32 cellular contexts compared by ENCODE assay signal in genomic region chr7:94130716-94131115, GRCh38.
"Had no signal": no experiment of that assay in that cellular context is flagged by ENCODE, and none has a peak within 500 bp of the region (broad histone marks: within the 10 kb centered on the region; RNA-seq: fewer than 3 reads in every experiment).

No MANE protein-coding gene starts in this region.

- H3K36me3 Mint-ChIP-seq: activated naive CD4-positive, alpha-beta T cell treated with anti-CD3 and anti-CD28 coated beads, Interleukin-2, amount 50 U/mL, for 72 hours; stimulated activated memory B cell treated with anti-CD40 and anti-IgM and Interleukin-4, amounts not matched to agents 10 μg/mL and 1 μg/mL and 100 μg/mL, for 72 hours; WTC11 had no signal

- H3K27me3 ChIP-seq: body of pancreas, cardiac muscle cell, neutrophil, ovary, upper lobe of right lung had no signal

- H3K27ac ChIP-seq: body of pancreas, left ventricle myocardium inferior, neutrophil, prostate gland, upper lobe of right lung had no signal

- H3K4me3 Mint-ChIP-seq: activated CD4-positive, alpha-beta memory T cell treated with anti-CD3 and anti-CD28 coated beads, Interleukin-2, amount 10 ng/mL, durations not matched to agents 7 days and 5 days; activated CD4-positive, alpha-beta T cell treated with anti-CD3 and anti-CD28 coated beads, Interleukin-2, amount 10 ng/mL, durations not matched to agents 7 days and 5 days; activated T-cell treated with anti-CD3 and anti-CD28 coated beads, Interleukin-2, amount 50 U/mL, for 24 hours; activated T-helper 17 cell treated with anti-CD3 and anti-CD28 coated beads, Interleukin-2, amount 50 U/mL, for 72 hours; nephron progenitor cell; stimulated activated memory B cell treated with anti-CD40 and anti-IgM and Interleukin-4, amounts not matched to agents 10 μg/mL and 1 μg/mL and 100 μg/mL, for 72 hours; stimulated activated naive CD8-positive, alpha-beta T cell treated with anti-CD3 and anti-CD28 coated beads, Interleukin-15, amount 100 ng/mL, for 72 hours; WTC11 had no signal

- DNase-seq: activated CD4-positive, alpha-beta memory T cell treated with anti-CD3 and anti-CD28 coated beads, Interleukin-2, amount 10 ng/mL, durations not matched to agents 7 days and 5 days; activated CD4-positive, alpha-beta T cell treated with anti-CD3 and anti-CD28 coated beads for 1 hour; activated CD4-positive, alpha-beta T cell treated with anti-CD3 and anti-CD28 coated beads, Interleukin-2, amount 10 ng/mL, durations not matched to agents 7 days and 5 days; activated CD8-positive, alpha-beta memory T cell treated with anti-CD3 and anti-CD28 coated beads, Interleukin-2, amount 50 U/mL, for 48 hours; activated gamma-delta T cell treated with Interleukin-2 at 50 U/mL for 16 hours; activated T-cell treated with anti-CD3 and anti-CD28 coated beads, Interleukin-2, amount 50 U/mL, for 24 hours; aorta; body of pancreas; cerebellar nuclear complex; cortex of kidney; left ventricle myocardium inferior; nephron progenitor cell; retina; stimulated activated CD4-positive, alpha-beta T cell treated with anti-CD3 and anti-CD28 coated beads, Interleukin-1b, Interleukin-23, amount 100 ng/mL, for 48 hours; stimulated activated CD4-positive, alpha-beta T cell treated with anti-CD3 and anti-CD28 coated beads, Interleukin-4, amount 100 ng/mL, for 4 hours; stimulated activated CD8-positive, alpha-beta memory T cell treated with anti-CD3 and anti-CD28 coated beads, Interleukin-4, amount 100 ng/mL, for 48 hours; stimulated activated naive CD8-positive, alpha-beta T cell treated with anti-CD3 and anti-CD28 coated beads, Interleukin-15, amount 100 ng/mL, for 72 hours; substantia nigra; T-helper 2 cell; upper lobe of right lung had no signal

- H3K9me3 Mint-ChIP-seq: activated CD4-positive, alpha-beta memory T cell treated with anti-CD3 and anti-CD28 coated beads, Interleukin-2, amount 10 ng/mL, durations not matched to agents 7 days and 5 days; activated CD4-positive, alpha-beta T cell treated with anti-CD3 and anti-CD28 coated beads, Interleukin-2, amount 10 ng/mL, durations not matched to agents 7 days and 5 days; activated naive CD4-positive, alpha-beta T cell treated with anti-CD3 and anti-CD28 coated beads, Interleukin-2, amount 50 U/mL, for 72 hours; activated T-cell treated with anti-CD3 and anti-CD28 coated beads, Interleukin-2, amount 50 U/mL, for 24 hours; activated T-helper 17 cell treated with anti-CD3 and anti-CD28 coated beads, Interleukin-2, amount 50 U/mL, for 72 hours; nephron progenitor cell; stimulated activated memory B cell treated with anti-CD40 and anti-IgM and Interleukin-4, amounts not matched to agents 10 μg/mL and 1 μg/mL and 100 μg/mL, for 72 hours; stimulated activated naive CD8-positive, alpha-beta T cell treated with anti-CD3 and anti-CD28 coated beads, Interleukin-15, amount 100 ng/mL, for 72 hours; WTC11 had no signal

- H3K36me3 ChIP-seq: cardiac muscle cell, left ventricle myocardium inferior, neutrophil, ovary, prostate gland, upper lobe of right lung had no signal

- ATAC-seq: activated naive CD4-positive, alpha-beta T cell treated with anti-CD3 and anti-CD28 coated beads, Interleukin-2, amount 50 U/mL, for 72 hours; activated T-helper 17 cell treated with anti-CD3 and anti-CD28 coated beads, Interleukin-2, amount 50 U/mL, for 72 hours; body of pancreas; esophagus mucosa; sciatic nerve; stimulated activated memory B cell treated with anti-CD40 and anti-IgM and Interleukin-4, amounts not matched to agents 10 μg/mL and 1 μg/mL and 100 μg/mL, for 72 hours; stimulated activated naive CD8-positive, alpha-beta T cell treated with anti-CD3 and anti-CD28 coated beads, Interleukin-15, amount 100 ng/mL, for 72 hours; upper lobe of right lung; WTC11 had no signal

- H3K4me1 ChIP-seq: body of pancreas, prostate gland, upper lobe of right lung had no signal

- H3K27me3 Mint-ChIP-seq: stimulated activated memory B cell treated with anti-CD40 and anti-IgM and Interleukin-4, amounts not matched to agents 10 μg/mL and 1 μg/mL and 100 μg/mL, for 72 hours; stimulated activated naive CD8-positive, alpha-beta T cell treated with anti-CD3 and anti-CD28 coated beads, Interleukin-15, amount 100 ng/mL, for 72 hours had no signal

- H3K9me3 ChIP-seq: body of pancreas, left ventricle myocardium inferior, neutrophil, ovary, prostate gland, upper lobe of right lung had no signal

- H3K27ac Mint-ChIP-seq: activated CD4-positive, alpha-beta memory T cell treated with anti-CD3 and anti-CD28 coated beads, Interleukin-2, amount 10 ng/mL, durations not matched to agents 7 days and 5 days; activated CD4-positive, alpha-beta T cell treated with anti-CD3 and anti-CD28 coated beads, Interleukin-2, amount 10 ng/mL, durations not matched to agents 7 days and 5 days; activated naive CD4-positive, alpha-beta T cell treated with anti-CD3 and anti-CD28 coated beads, Interleukin-2, amount 50 U/mL, for 72 hours; activated T-cell treated with anti-CD3 and anti-CD28 coated beads, Interleukin-2, amount 50 U/mL, for 24 hours; activated T-helper 17 cell treated with anti-CD3 and anti-CD28 coated beads, Interleukin-2, amount 50 U/mL, for 72 hours; nephron progenitor cell; stimulated activated memory B cell treated with anti-CD40 and anti-IgM and Interleukin-4, amounts not matched to agents 10 μg/mL and 1 μg/mL and 100 μg/mL, for 72 hours; stimulated activated naive CD8-positive, alpha-beta T cell treated with anti-CD3 and anti-CD28 coated beads, Interleukin-15, amount 100 ng/mL, for 72 hours; WTC11 had no signal

- H3K4me3 ChIP-seq: body of pancreas, cardiac muscle cell, left ventricle myocardium inferior, lung, ovary, prostate gland, smooth muscle cell, upper lobe of right lung had no signal

- H3K4me1 Mint-ChIP-seq: activated CD4-positive, alpha-beta memory T cell treated with anti-CD3 and anti-CD28 coated beads, Interleukin-2, amount 10 ng/mL, durations not matched to agents 7 days and 5 days; activated CD4-positive, alpha-beta T cell treated with anti-CD3 and anti-CD28 coated beads, Interleukin-2, amount 10 ng/mL, durations not matched to agents 7 days and 5 days; activated T-helper 17 cell treated with anti-CD3 and anti-CD28 coated beads, Interleukin-2, amount 50 U/mL, for 72 hours; nephron progenitor cell; stimulated activated memory B cell treated with anti-CD40 and anti-IgM and Interleukin-4, amounts not matched to agents 10 μg/mL and 1 μg/mL and 100 μg/mL, for 72 hours; stimulated activated naive CD8-positive, alpha-beta T cell treated with anti-CD3 and anti-CD28 coated beads, Interleukin-15, amount 100 ng/mL, for 72 hours had no signal
